ENCODE assay signal across 2 cellular contexts in genomic region chr12:62533087-62533754, GRCh38.
TF ChIP-seq lines count a peak whose summit lies in the region.

No MANE protein-coding gene starts in this region.

TF ChIP-seq in IMR-90, 13 proteins besides CTCF, POLR2A, EP300 and RAD21 (continued from another document):
- TF ChIP-seq ELK1 (IDR thresholded peaks at IDR 0.05; ENCODE audit: borderline replicate concordance, low read depth, low read length) = no peak

TF ChIP-seq in liver, 16 proteins besides CTCF, POLR2A, EP300 and RAD21 (continued from another document):
- TF ChIP-seq REST (IDR thresholded peaks at IDR 0.05) (no peak), TAF1 (conservative IDR thresholded peaks at IDR 0.05) (no peak), FOXA2 (IDR thresholded peaks at IDR 0.05) (no peak), NR2F2 (IDR thresholded peaks at IDR 0.05) (peak; percentile 77), YY1 (IDR thresholded peaks at IDR 0.05) (no peak), EGR1 (IDR thresholded peaks at IDR 0.05; ENCODE audit: low read depth in 2 of 2) (no peak), HNF4A (conservative IDR thresholded peaks at IDR 0.05) (peak; percentile 45 to 84), ZBTB33 (IDR thresholded peaks at IDR 0.05) (no peak), JUND (IDR thresholded peaks at IDR 0.05) (no peak)
